In genomic region chr11:96486890-96487633, GRCh38 we compare ENCODE assay signal across 1 cellular context.
TF ChIP-seq lines count a peak whose summit lies in the region.

No MANE protein-coding gene starts in this region.

TF ChIP-seq in HepG2, 621 proteins besides CTCF, POLR2A, EP300 and RAD21 (continued from another document):
- TF ChIP-seq PREB (CRISPR knock-in tag; IDR thresholded peaks at IDR 0.05) (no peak), SP1 (IDR thresholded peaks at IDR 0.05) (no peak), SP1 (CRISPR knock-in tag; IDR thresholded peaks at IDR 0.05) (no peak), ZNF292 (CRISPR knock-in tag; IDR thresholded peaks at IDR 0.05; ENCODE audit: borderline replicate concordance, low read depth) (0 out of 2 replicates have a peak, but pooled peaks have one; percentile 43), MAFF (IDR thresholded peaks at IDR 0.05; ENCODE audit: low read depth, low read length) (peak; percentile 23; the same call in 1 of the 2 replicates), MAZ (IDR thresholded peaks at IDR 0.05; ENCODE audit: borderline replicate concordance, low read depth, low read length) (no peak), MAZ (CRISPR knock-in tag; IDR thresholded peaks at IDR 0.05; ENCODE audit: low read depth) (no peak), WIZ (CRISPR knock-in tag; IDR thresholded peaks at IDR 0.05) (no peak), ZNF383 (CRISPR knock-in tag; IDR thresholded peaks at IDR 0.05; ENCODE audit: borderline replicate concordance) (no peak), TRIM22 (IDR thresholded peaks at IDR 0.05) (no peak), ZNF644 (CRISPR knock-in tag; IDR thresholded peaks at IDR 0.05; ENCODE audit: low read depth) (0 out of 2 replicates have a peak, but pooled peaks have one; percentile 41), REXO4 (CRISPR knock-in tag; IDR thresholded peaks at IDR 0.05; ENCODE audit: borderline replicate concordance) (no peak), MIER2 (CRISPR knock-in tag; IDR thresholded peaks at IDR 0.05) (no peak), ZNF567 (CRISPR knock-in tag; IDR thresholded peaks at IDR 0.05; ENCODE audit: borderline replicate concordance) (no peak), NRL (CRISPR knock-in tag; IDR thresholded peaks at IDR 0.05; ENCODE audit: borderline replicate concordance) (peak; percentile 47; the same call in 1 of the 2 replicates), PPARG (CRISPR knock-in tag; conservative IDR thresholded peaks at IDR 0.05) (0 out of 2 replicates have a peak, but pooled peaks have one; percentile 23), PHF8 (CRISPR knock-in tag; IDR thresholded peaks at IDR 0.05) (peak; percentile 24; the same call in 1 of the 2 replicates), FOXA3 (CRISPR knock-in tag; IDR thresholded peaks at IDR 0.05) (peak; percentile 80), ZMAT3 (CRISPR knock-in tag; conservative IDR thresholded peaks at IDR 0.05) (no peak), ZNF142 (CRISPR knock-in tag; IDR thresholded peaks at IDR 0.05) (no peak), ARID5B (CRISPR knock-in tag; IDR thresholded peaks at IDR 0.05) (peak; percentile 45), ZNF773 (CRISPR knock-in tag; IDR thresholded peaks at IDR 0.05; ENCODE audit: borderline replicate concordance) (no peak)
- TF ChIP-seq, protein P1, sequence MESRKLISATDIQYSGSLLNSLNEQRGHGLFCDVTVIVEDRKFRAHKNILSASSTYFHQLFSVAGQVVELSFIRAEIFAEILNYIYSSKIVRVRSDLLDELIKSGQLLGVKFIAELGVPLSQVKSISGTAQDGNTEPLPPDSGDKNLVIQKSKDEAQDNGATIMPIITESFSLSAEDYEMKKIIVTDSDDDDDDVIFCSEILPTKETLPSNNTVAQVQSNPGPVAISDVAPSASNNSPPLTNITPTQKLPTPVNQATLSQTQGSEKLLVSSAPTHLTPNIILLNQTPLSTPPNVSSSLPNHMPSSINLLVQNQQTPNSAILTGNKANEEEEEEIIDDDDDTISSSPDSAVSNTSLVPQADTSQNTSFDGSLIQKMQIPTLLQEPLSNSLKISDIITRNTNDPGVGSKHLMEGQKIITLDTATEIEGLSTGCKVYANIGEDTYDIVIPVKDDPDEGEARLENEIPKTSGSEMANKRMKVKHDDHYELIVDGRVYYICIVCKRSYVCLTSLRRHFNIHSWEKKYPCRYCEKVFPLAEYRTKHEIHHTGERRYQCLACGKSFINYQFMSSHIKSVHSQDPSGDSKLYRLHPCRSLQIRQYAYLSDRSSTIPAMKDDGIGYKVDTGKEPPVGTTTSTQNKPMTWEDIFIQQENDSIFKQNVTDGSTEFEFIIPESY (CRISPR knock-in tag; IDR thresholded peaks at IDR 0.05): no peak
- TF ChIP-seq, protein P2, sequence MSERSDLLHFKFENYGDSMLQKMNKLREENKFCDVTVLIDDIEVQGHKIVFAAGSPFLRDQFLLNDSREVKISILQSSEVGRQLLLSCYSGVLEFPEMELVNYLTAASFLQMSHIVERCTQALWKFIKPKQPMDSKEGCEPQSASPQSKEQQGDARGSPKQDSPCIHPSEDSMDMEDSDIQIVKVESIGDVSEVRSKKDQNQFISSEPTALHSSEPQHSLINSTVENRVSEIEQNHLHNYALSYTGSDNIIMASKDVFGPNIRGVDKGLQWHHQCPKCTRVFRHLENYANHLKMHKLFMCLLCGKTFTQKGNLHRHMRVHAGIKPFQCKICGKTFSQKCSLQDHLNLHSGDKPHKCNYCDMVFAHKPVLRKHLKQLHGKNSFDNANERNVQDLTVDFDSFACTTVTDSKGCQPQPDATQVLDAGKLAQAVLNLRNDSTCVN (CRISPR knock-in tag; IDR thresholded peaks at IDR 0.05; ENCODE audit: borderline replicate concordance): no peak
